In the genomic region with DNA sequence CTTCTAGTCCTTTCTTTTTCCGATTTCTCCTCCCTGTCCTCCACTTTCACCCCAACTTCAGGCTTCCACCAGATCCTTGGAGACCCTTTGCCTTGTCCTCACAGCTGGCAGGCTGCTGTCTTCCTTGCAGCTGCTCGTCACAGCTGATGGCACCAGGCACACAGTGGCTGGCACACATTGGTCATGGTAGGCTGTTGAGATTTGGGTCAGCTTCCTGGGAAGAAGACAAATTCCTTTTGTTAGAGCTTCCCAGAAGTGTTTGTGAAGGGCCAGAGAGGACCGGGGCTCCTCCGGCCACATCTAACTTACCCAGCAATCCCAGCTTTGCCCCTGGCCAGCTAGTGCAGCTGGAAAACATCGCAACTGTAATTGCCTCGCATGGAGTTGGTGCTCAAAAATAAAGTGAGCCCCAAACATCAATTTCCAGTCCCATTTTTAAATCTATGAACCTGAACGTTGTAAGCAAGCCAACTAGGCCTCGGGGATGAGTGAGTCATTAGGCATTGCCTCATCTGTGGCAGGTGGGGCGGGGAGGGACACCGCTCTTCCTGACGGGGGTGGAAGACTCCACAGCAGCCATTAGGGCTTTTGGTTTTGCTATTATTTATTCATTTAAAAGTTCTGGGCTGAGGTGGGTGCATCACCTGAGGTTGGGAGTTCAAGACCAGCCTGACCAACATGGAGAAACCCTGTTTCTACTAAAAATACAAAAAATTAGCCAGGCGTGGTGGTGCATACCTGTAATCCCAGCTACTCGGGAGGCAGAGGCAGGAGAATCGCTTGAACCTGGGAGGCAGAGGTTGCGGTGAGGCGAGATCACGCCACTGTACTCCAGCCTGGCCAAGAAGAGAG, we compare ENCODE assay signal across 8 cellular contexts. TPM values are rescaled to one million over a fixed set of nuclear protein-coding genes. Genes with fewer than 3 reads are reported as not detected.
A peak's percentile ranks its signal among the peaks of the same experiment; 100 is the strongest.
DNase-seq lines count a peak whose midpoint lies in the region; ATAC-seq and TF ChIP-seq lines count a peak whose summit lies in the region.

No MANE protein-coding gene starts in this region.

- H3K4me3 ChIP-seq in uterus: no peak overlapping the region

- no peak for TF ChIP-seq CTCF in uterus (IDR thresholded peaks at IDR 0.05)

- H3K9me3 ChIP-seq in uterus: no peaks in the 10 kb centered on the region

- H3K4me1 Mint-ChIP-seq in stimulated activated naive CD8-positive, alpha-beta T cell treated with anti-CD3 and anti-CD28 coated beads, Interleukin-15, amount 100 ng/mL, for 72 hours: peaks cover 25% of the 10 kb centered on the region

- no peaks in the 10 kb centered on the region for H3K27me3 ChIP-seq in uterus

- no peak for TF ChIP-seq POLR2A in uterus (IDR thresholded peaks at IDR 0.05)

- H3K4me3 Mint-ChIP-seq in stimulated activated naive CD8-positive, alpha-beta T cell treated with anti-CD3 and anti-CD28 coated beads, Interleukin-15, amount 100 ng/mL, for 72 hours: no peak overlapping the region

- no peaks in the 10 kb centered on the region for H3K36me3 ChIP-seq in uterus

- intact Hi-C loops in uterus (cut with DNase I; ENCODE audit: low total_unique reads): no loop called here

- peak; percentile 68 for ATAC-seq in stimulated activated naive CD8-positive, alpha-beta T cell treated with anti-CD3 and anti-CD28 coated beads, Interleukin-15, amount 100 ng/mL, for 72 hours
- no peak for ATAC-seq in stimulated activated naive CD8-positive, alpha-beta T cell treated with anti-CD3 and anti-CD28 coated beads, Interleukin-15, Interleukin-2, amounts not matched to agents 100 U/mL and 50 U/mL, for 24 hours
- ATAC-seq in GM18502 (IDR thresholded peaks at IDR 0.05; ENCODE audit: poor library complexity, unreplicated experiment): no peak

- H3K27me3 Mint-ChIP-seq in stimulated activated naive CD8-positive, alpha-beta T cell treated with anti-CD3 and anti-CD28 coated beads, Interleukin-15, amount 100 ng/mL, for 72 hours: no peaks in the 10 kb centered on the region

- peak overlapping the region; percentile 69 for H3K27ac ChIP-seq in cingulate gyrus (ENCODE audit: low read depth, low read length)
- peak overlapping the region; percentile 90 to 97 for H3K27ac ChIP-seq in uterus

- H3K27ac Mint-ChIP-seq in stimulated activated naive CD8-positive, alpha-beta T cell treated with anti-CD3 and anti-CD28 coated beads, Interleukin-15, amount 100 ng/mL, for 72 hours: peak overlapping the region in 1 of 2 donors; percentile 35

- peaks cover 13% of the 10 kb centered on the region in 2 donors for H3K4me1 ChIP-seq in uterus

- H3K9me3 Mint-ChIP-seq in stimulated activated naive CD8-positive, alpha-beta T cell treated with anti-CD3 and anti-CD28 coated beads, Interleukin-15, amount 100 ng/mL, for 72 hours: peaks cover 15 to 26% of the 10 kb centered on the region in 2 donors

- DNase-seq in stimulated activated naive CD8-positive, alpha-beta T cell treated with anti-CD3 and anti-CD28 coated beads, Interleukin-15, amount 100 ng/mL, for 72 hours: no peak
- DNase-seq in stimulated activated naive CD8-positive, alpha-beta T cell treated with anti-CD3 and anti-CD28 coated beads, Interleukin-15, Interleukin-2, amounts not matched to agents 100 U/mL and 50 U/mL, for 24 hours: no peak
- DNase-seq in mesenteric fat pad (ENCODE audit: low spot score) (peak; percentile 82), uterus (peak; percentile 82 to 87), NCI-H1417 (lab: John Stamatoyannopoulos, UW) (no peak), GOT3 (lab: John Stamatoyannopoulos, UW) (no peak)

RNA-seq across cellular contexts. Expression of a gene that starts 12.4 kb away (rescaled TPM):
- total RNA-seq in mesenteric fat pad: not detected
- total RNA-seq in uterus: not detected

RNA-seq across cellular contexts. Expression of a gene that starts 23.3 kb away (rescaled TPM):
- total RNA-seq in mesenteric fat pad (4.0 TPM), uterus (1 to 10 TPM in 1 of 4 donors, under 1 TPM in 1, not detected in 2; 0.46 to 3.8 TPM)

Comparison
In these comparisons a context has a peak if more than half of its experiments do, and no peak if none do; other contexts are left out.
1. DNase-seq: peak in mesenteric fat pad (single experiment) and uterus (2 of 2); none in stimulated activated naive CD8-positive, alpha-beta T cell treated with anti-CD3 and anti-CD28 coated beads, Interleukin-15, amount 100 ng/mL, for 72 hours (0 of 2), stimulated activated naive CD8-positive, alpha-beta T cell treated with anti-CD3 and anti-CD28 coated beads, Interleukin-15, Interleukin-2, amounts not matched to agents 100 U/mL and 50 U/mL, for 24 hours (single experiment), NCI-H1417 (0 of 3) and GOT3 (single experiment).